ENCODE assay signal across 27 cellular contexts in genomic region chr1:117015701-117016100, GRCh38.
DNase-seq lines count a peak whose midpoint lies in the region; ATAC-seq and TF ChIP-seq lines count a peak whose summit lies in the region.
"Had no signal": no experiment of that assay in that cellular context is flagged by ENCODE, and none has a peak within 500 bp of the region (broad histone marks: within the 10 kb centered on the region; RNA-seq: fewer than 3 reads in every experiment).

No MANE protein-coding gene starts in this region.

- H3K4me1 Mint-ChIP-seq in nephron progenitor cell: peaks cover 16% of the 10 kb centered on the region
- H3K4me1 Mint-ChIP-seq in stimulated activated naive B cell treated with anti-CD40 and anti-IgM and Interleukin-4, amounts not matched to agents 10 μg/mL and 1 μg/mL and 100 μg/mL, for 72 hours: peaks cover 2 to 6% of the 10 kb centered on the region in 2 donors
- H3K4me1 Mint-ChIP-seq: natural killer cell had no signal

- H3K27me3 Mint-ChIP-seq in nephron progenitor cell (ENCODE audit: low read depth, poor library complexity): no peaks in the 10 kb centered on the region
- H3K27me3 Mint-ChIP-seq in stimulated activated naive B cell treated with anti-CD40 and anti-IgM and Interleukin-4, amounts not matched to agents 10 μg/mL and 1 μg/mL and 100 μg/mL, for 72 hours: no peaks in the 10 kb centered on the region
- H3K27me3 Mint-ChIP-seq: activated CD4-positive, alpha-beta memory T cell treated with anti-CD3 and anti-CD28 coated beads for 36 hours; activated naive CD8-positive, alpha-beta T cell treated with anti-CD3 and anti-CD28 coated beads, Interleukin-2, amount 10 ng/mL, durations not matched to agents 7 days and 5 days had no signal

- H3K36me3 Mint-ChIP-seq in nephron progenitor cell (ENCODE audit: low read depth): peaks cover 11% of the 10 kb centered on the region
- H3K36me3 Mint-ChIP-seq in stimulated activated naive B cell treated with anti-CD40 and anti-IgM and Interleukin-4, amounts not matched to agents 10 μg/mL and 1 μg/mL and 100 μg/mL, for 72 hours: no peaks in the 10 kb centered on the region
- H3K36me3 Mint-ChIP-seq: activated CD4-positive, alpha-beta memory T cell treated with anti-CD3 and anti-CD28 coated beads for 36 hours; activated naive CD8-positive, alpha-beta T cell treated with anti-CD3 and anti-CD28 coated beads, Interleukin-2, amount 10 ng/mL, durations not matched to agents 7 days and 5 days; natural killer cell had no signal

- no peak for TF ChIP-seq CTCF in nephron progenitor cell (IDR thresholded peaks at IDR 0.05)

- DNase-seq in NCI-H82 (lab: John Stamatoyannopoulos, UW) (peak; percentile 26), NCI-H82 treated with DMSO at 0.1 percent for 48 hours (lab: John Stamatoyannopoulos, UW; ENCODE audit: unreplicated experiment) (no peak), DMS79 treated with DMSO at 0.1 percent for 48 hours (lab: John Stamatoyannopoulos, UW) (peak; percentile 27), NCI-H2081 treated with DMSO at 0.1 percent for 48 hours (lab: John Stamatoyannopoulos, UW) (peak; percentile 89), nephron progenitor cell (no peak), NCI-H526 (lab: John Stamatoyannopoulos, UW) (no peak)
- DNase-seq in activated CD8-positive, alpha-beta memory T cell treated with anti-CD3 and anti-CD28 coated beads for 24 hours: no peak
- DNase-seq in stimulated activated naive B cell treated with anti-CD40 and anti-IgM and Interleukin-4, amounts not matched to agents 10 μg/mL and 1 μg/mL and 100 μg/mL, for 72 hours: no peak
- DNase-seq: activated CD4-positive, alpha-beta memory T cell treated with anti-CD3 and anti-CD28 coated beads for 36 hours; activated CD4-positive, CD25-positive, alpha-beta regulatory T cell; activated CD8-positive, alpha-beta memory T cell treated with anti-CD3 and anti-CD28 coated beads, Interleukin-2, amount 50 U/mL, for 48 hours; activated naive CD8-positive, alpha-beta T cell treated with anti-CD3 and anti-CD28 coated beads, Interleukin-2, amount 10 ng/mL, durations not matched to agents 7 days and 5 days; EL; hippocampal formation; lower lobe of right lung; MM.1S; natural killer cell; NCI-H510A; Right ventricle myocardium superior; sigmoid colon; stimulated activated CD4-positive, alpha-beta T cell treated with anti-CD3 and anti-CD28 coated beads, Interleukin-4, amount 100 ng/mL, for 1 hour; substantia nigra; upper lobe of left lung had no signal

- ATAC-seq in stimulated activated naive B cell treated with anti-CD40 and anti-IgM and Interleukin-4, amounts not matched to agents 10 μg/mL and 1 μg/mL and 100 μg/mL, for 72 hours (replicated peaks): no peak
- ATAC-seq: gastroesophageal sphincter, lower lobe of right lung, natural killer cell, Panc1, SK-N-SH treated with all-trans-retinoic acid at 6 μM for 48 hours had no signal

- H3K27ac Mint-ChIP-seq in nephron progenitor cell: peak overlapping the region; percentile 47
- no peak overlapping the region for H3K27ac Mint-ChIP-seq in stimulated activated naive B cell treated with anti-CD40 and anti-IgM and Interleukin-4, amounts not matched to agents 10 μg/mL and 1 μg/mL and 100 μg/mL, for 72 hours
- H3K27ac Mint-ChIP-seq: activated CD4-positive, alpha-beta memory T cell treated with anti-CD3 and anti-CD28 coated beads for 36 hours; activated naive CD8-positive, alpha-beta T cell treated with anti-CD3 and anti-CD28 coated beads, Interleukin-2, amount 10 ng/mL, durations not matched to agents 7 days and 5 days; natural killer cell; T-helper 1 cell treated with Interleukin-12 subunit alpha and Interleukin-12 subunit beta and Interleukin-4 antibody, amounts not matched to agents 30 μg/mL and 1 μg/mL, for 36 hours had no signal

- no peaks in the 10 kb centered on the region for H3K9me3 Mint-ChIP-seq in nephron progenitor cell
- H3K9me3 Mint-ChIP-seq in stimulated activated naive B cell treated with anti-CD40 and anti-IgM and Interleukin-4, amounts not matched to agents 10 μg/mL and 1 μg/mL and 100 μg/mL, for 72 hours: no peaks in the 10 kb centered on the region
- H3K9me3 Mint-ChIP-seq: activated CD4-positive, alpha-beta memory T cell treated with anti-CD3 and anti-CD28 coated beads for 36 hours; activated naive CD8-positive, alpha-beta T cell treated with anti-CD3 and anti-CD28 coated beads, Interleukin-2, amount 10 ng/mL, durations not matched to agents 7 days and 5 days; natural killer cell; T-helper 1 cell treated with Interleukin-12 subunit alpha and Interleukin-12 subunit beta and Interleukin-4 antibody, amounts not matched to agents 30 μg/mL and 1 μg/mL, for 36 hours had no signal

- no peak overlapping the region for H3K4me3 Mint-ChIP-seq in nephron progenitor cell
- H3K4me3 Mint-ChIP-seq in stimulated activated naive B cell treated with anti-CD40 and anti-IgM and Interleukin-4, amounts not matched to agents 10 μg/mL and 1 μg/mL and 100 μg/mL, for 72 hours: peak overlapping the region in 1 of 2 donors; percentile 14
- H3K4me3 Mint-ChIP-seq: activated CD4-positive, alpha-beta memory T cell treated with anti-CD3 and anti-CD28 coated beads for 36 hours; activated naive CD8-positive, alpha-beta T cell treated with anti-CD3 and anti-CD28 coated beads, Interleukin-2, amount 10 ng/mL, durations not matched to agents 7 days and 5 days; natural killer cell; T-helper 1 cell treated with Interleukin-12 subunit alpha and Interleukin-12 subunit beta and Interleukin-4 antibody, amounts not matched to agents 30 μg/mL and 1 μg/mL, for 36 hours had no signal

Comparison
In these comparisons a context has a peak if more than half of its experiments do, and no peak if none do; other contexts are left out.
1. DNase-seq: peak in NCI-H82 (single experiment), DMS79 treated with DMSO at 0.1 percent for 48 hours (single experiment) and NCI-H2081 treated with DMSO at 0.1 percent for 48 hours (single experiment); none in NCI-H82 treated with DMSO at 0.1 percent for 48 hours (single experiment), nephron progenitor cell (single experiment), activated CD8-positive, alpha-beta memory T cell treated with anti-CD3 and anti-CD28 coated beads for 24 hours (single experiment), NCI-H526 (0 of 2) and stimulated activated naive B cell treated with anti-CD40 and anti-IgM and Interleukin-4, amounts not matched to agents 10 μg/mL and 1 μg/mL and 100 μg/mL, for 72 hours (single experiment).